ENCODE assay signal across 12 cellular contexts in the genomic region with DNA sequence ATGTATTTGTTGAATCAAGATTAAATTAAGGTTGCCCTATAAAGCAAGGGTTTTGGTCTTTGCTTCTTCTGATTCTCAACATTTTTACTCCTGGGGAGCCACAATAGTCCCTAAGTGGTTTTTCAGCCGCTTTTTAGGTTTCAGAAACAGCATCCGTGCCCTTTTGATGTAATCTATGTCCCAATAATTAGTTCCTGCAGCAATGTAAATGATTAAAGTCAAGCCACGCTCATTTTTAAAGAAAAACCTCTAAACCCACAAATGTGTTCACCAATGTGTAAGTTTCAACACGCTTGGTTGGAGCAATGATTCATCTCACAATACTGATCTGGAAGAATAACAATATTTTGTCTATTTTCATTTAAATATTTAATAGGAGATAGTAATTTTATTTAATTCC. TPM values are rescaled to one million over a fixed set of nuclear protein-coding genes. Genes with fewer than 3 reads are reported as not detected.
DNase-seq lines count a peak whose midpoint lies in the region; ATAC-seq and TF ChIP-seq lines count a peak whose summit lies in the region.
"Had no signal": no experiment of that assay in that cellular context is flagged by ENCODE, and none has a peak within 500 bp of the region (broad histone marks: within the 10 kb centered on the region; RNA-seq: fewer than 3 reads in every experiment).

No MANE protein-coding gene starts in this region.

- peak in 1 of 2 donors; percentile 6 for ATAC-seq in activated T-cell treated with anti-CD3 and anti-CD28 coated beads, Interleukin-2, amount 50 U/mL, for 4 hours
- ATAC-seq in foreskin keratinocyte (no peak), omental fat pad (ENCODE audit: low FRiP score) (no peak), Right ventricle myocardium superior (ENCODE audit: poor library complexity) (no peak)

- peaks cover 18% of the 10 kb centered on the region for H3K36me3 Mint-ChIP-seq in activated T-cell treated with anti-CD3 and anti-CD28 coated beads, Interleukin-2, amount 50 U/mL, for 4 hours (ENCODE audit: insufficient read depth)
- H3K36me3 Mint-ChIP-seq in T-helper 1 cell treated with Interleukin-12 subunit alpha and Interleukin-12 subunit beta and Interleukin-4 antibody, amounts not matched to agents 30 μg/mL and 1 μg/mL, for 36 hours (ENCODE audit: low read depth), result peaks cover 86% of the 10 kb centered on the region
- peaks cover 29% of the 10 kb centered on the region for H3K36me3 Mint-ChIP-seq in stimulated activated naive CD8-positive, alpha-beta T cell treated with anti-CD3 and anti-CD28 coated beads, Interleukin-15, Interleukin-2, amounts not matched to agents 100 ng/mL and 50 ng/mL, for 24 hours (ENCODE audit: low read depth)

- no peaks in the 10 kb centered on the region for H3K27me3 Mint-ChIP-seq in activated T-cell treated with anti-CD3 and anti-CD28 coated beads, Interleukin-2, amount 50 U/mL, for 4 hours (ENCODE audit: low read depth)
- H3K27me3 Mint-ChIP-seq in T-helper 1 cell treated with Interleukin-12 subunit alpha and Interleukin-12 subunit beta and Interleukin-4 antibody, amounts not matched to agents 30 μg/mL and 1 μg/mL, for 36 hours (ENCODE audit: low read depth), result peaks cover 4% of the 10 kb centered on the region
- H3K27me3 Mint-ChIP-seq in stimulated activated naive CD8-positive, alpha-beta T cell treated with anti-CD3 and anti-CD28 coated beads, Interleukin-15, Interleukin-2, amounts not matched to agents 100 ng/mL and 50 ng/mL, for 24 hours, result no peaks in the 10 kb centered on the region

- intact Hi-C loops in Right ventricle myocardium superior (cut with DNase I), result no loop called here

- H3K4me3 Mint-ChIP-seq in activated T-cell treated with anti-CD3 and anti-CD28 coated beads, Interleukin-2, amount 50 U/mL, for 4 hours, result peak overlapping the region; percentile 94
- H3K4me3 Mint-ChIP-seq in T-helper 1 cell treated with Interleukin-12 subunit alpha and Interleukin-12 subunit beta and Interleukin-4 antibody, amounts not matched to agents 30 μg/mL and 1 μg/mL, for 36 hours, result peak overlapping the region; percentile 87
- H3K4me3 Mint-ChIP-seq in stimulated activated naive CD8-positive, alpha-beta T cell treated with anti-CD3 and anti-CD28 coated beads, Interleukin-15, Interleukin-2, amounts not matched to agents 100 ng/mL and 50 ng/mL, for 24 hours, result peak overlapping the region; percentile 84

- no peaks in the 10 kb centered on the region for H3K27me3 ChIP-seq in foreskin keratinocyte
- H3K27me3 ChIP-seq: vagina had no signal

- TF ChIP-seq CTCF in foreskin keratinocyte (conservative IDR thresholded peaks at IDR 0.05) (no peak), omental fat pad (IDR thresholded peaks at IDR 0.05) (no peak)

- H3K4me1 Mint-ChIP-seq in activated T-cell treated with anti-CD3 and anti-CD28 coated beads, Interleukin-2, amount 50 U/mL, for 4 hours (ENCODE audit: low read depth), result peaks cover 77% of the 10 kb centered on the region
- H3K4me1 Mint-ChIP-seq in T-helper 1 cell treated with Interleukin-12 subunit alpha and Interleukin-12 subunit beta and Interleukin-4 antibody, amounts not matched to agents 30 μg/mL and 1 μg/mL, for 36 hours (ENCODE audit: low read depth), result peaks cover 57% of the 10 kb centered on the region
- peaks cover 85% of the 10 kb centered on the region for H3K4me1 Mint-ChIP-seq in stimulated activated naive CD8-positive, alpha-beta T cell treated with anti-CD3 and anti-CD28 coated beads, Interleukin-15, Interleukin-2, amounts not matched to agents 100 ng/mL and 50 ng/mL, for 24 hours (ENCODE audit: low read depth)

- H3K27ac Mint-ChIP-seq in T-helper 1 cell treated with Interleukin-12 subunit alpha and Interleukin-12 subunit beta and Interleukin-4 antibody, amounts not matched to agents 30 μg/mL and 1 μg/mL, for 36 hours, result peak overlapping the region; percentile 97
- peak overlapping the region; percentile 93 for H3K27ac Mint-ChIP-seq in stimulated activated naive CD8-positive, alpha-beta T cell treated with anti-CD3 and anti-CD28 coated beads, Interleukin-15, Interleukin-2, amounts not matched to agents 100 ng/mL and 50 ng/mL, for 24 hours

- no peaks in the 10 kb centered on the region for H3K9me3 Mint-ChIP-seq in activated T-cell treated with anti-CD3 and anti-CD28 coated beads, Interleukin-2, amount 50 U/mL, for 4 hours
- no peaks in the 10 kb centered on the region for H3K9me3 Mint-ChIP-seq in T-helper 1 cell treated with Interleukin-12 subunit alpha and Interleukin-12 subunit beta and Interleukin-4 antibody, amounts not matched to agents 30 μg/mL and 1 μg/mL, for 36 hours
- H3K9me3 Mint-ChIP-seq in stimulated activated naive CD8-positive, alpha-beta T cell treated with anti-CD3 and anti-CD28 coated beads, Interleukin-15, Interleukin-2, amounts not matched to agents 100 ng/mL and 50 ng/mL, for 24 hours, result no peaks in the 10 kb centered on the region

- peak overlapping the region; percentile 12 for H3K27ac ChIP-seq in foreskin keratinocyte
- H3K27ac ChIP-seq: vagina had no signal

- DNase-seq in activated T-cell treated with anti-CD3 and anti-CD28 coated beads, Interleukin-2, amount 50 U/mL, for 4 hours, result no peak
- DNase-seq in activated T-cell treated with anti-CD3 and anti-CD28 coated beads, Interleukin-2, amount 50 U/mL, for 1 hour, result no peak
- no peak for DNase-seq in foreskin keratinocyte
- DNase-seq in NCI-H1105 (lab: John Stamatoyannopoulos, UW), result no peak
- no peak for DNase-seq in omental fat pad (ENCODE audit: low spot score)
- no peak for DNase-seq in Right ventricle myocardium superior
- DNase-seq: activated CD8-positive, alpha-beta memory T cell treated with anti-CD3 and anti-CD28 coated beads, Interleukin-2, amount 50 U/mL, for 48 hours; GDM1; Karpas-422 had no signal

- peaks cover 10% of the 10 kb centered on the region for H3K4me1 ChIP-seq in foreskin keratinocyte

RNA-seq across cellular contexts. Expression of a gene that starts 5.6 kb away (rescaled TPM):
- total RNA-seq in activated T-cell treated with anti-CD3 and anti-CD28 coated beads, Interleukin-2, amount 50 U/mL, for 4 hours, result 10 to 100 TPM; 10.4 to 24.2 (median 23.7) TPM
- 139 and 150 TPM in 2 replicates for total RNA-seq in foreskin keratinocyte
- 105 and 111 TPM in 2 replicates for polyA plus RNA-seq in foreskin keratinocyte
- 10 to 100 TPM; 13.7 to 32.2 (median 19.3) TPM for total RNA-seq in omental fat pad
- total RNA-seq in Right ventricle myocardium superior, result 2.9 TPM
